19 cellular contexts compared by ENCODE assay signal in the genomic region with DNA sequence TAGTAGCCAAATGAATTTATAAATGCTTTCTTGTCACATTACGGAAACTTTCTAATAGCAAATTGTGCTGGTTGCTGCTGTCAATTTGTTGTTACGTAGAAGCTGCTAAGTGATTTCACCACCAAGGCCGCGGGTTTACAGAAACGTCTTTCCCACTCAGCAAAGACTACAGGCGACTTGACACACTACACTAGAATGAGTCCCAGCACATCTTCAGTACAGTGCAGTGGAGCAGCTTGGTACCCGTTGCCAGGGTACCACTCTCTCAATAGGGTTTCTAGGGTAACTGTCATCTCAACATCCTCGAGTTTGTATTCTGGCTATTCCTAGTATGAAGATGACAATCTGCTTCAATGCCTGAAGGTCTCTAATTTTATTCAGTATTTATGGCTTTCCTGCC. TPM values are rescaled to one million over a fixed set of nuclear protein-coding genes. Genes with fewer than 3 reads are reported as not detected.
DNase-seq lines count a peak whose midpoint lies in the region; ATAC-seq, FAIRE-seq and TF ChIP-seq lines count a peak whose summit lies in the region.
"Had no signal": no experiment of that assay in that cellular context is flagged by ENCODE, and none has a peak within 500 bp of the region (broad histone marks: within the 10 kb centered on the region; RNA-seq: fewer than 3 reads in every experiment).

No MANE protein-coding gene starts in this region.

- no peaks in the 10 kb centered on the region for H3K9me1 ChIP-seq in K562 (ENCODE audit: control insufficient read depth, insufficient read depth, low read length)

- TF ChIP-seq RAD21 in HepG2 (CRISPR knock-in tag; IDR thresholded peaks at IDR 0.05): no peak
- TF ChIP-seq RAD21 in K562 (CRISPR knock-in tag; conservative IDR thresholded peaks at IDR 0.05 in 1 of 2, IDR thresholded peaks at IDR 0.05 in 1 of 2): no peak

- POLR2A ChIA-PET in HepG2 (lab: Yijun Ruan, JAX): no interaction called here
- POLR2A ChIA-PET in K562 (lab: Yijun Ruan, JAX): interaction anchor here (0.8 kb wide), 1 partner anchor 124 kb away, joined by 3 read pairs; no protein-coding TSS in a partner anchor

- in situ Hi-C loops in HepG2 (cut with HindIII; ENCODE audit: extremely low pct_ligation_motif_present, low pct_unique_long_range_greater_than_20kb): no loop called here
- in situ Hi-C loops in K562 (cut with MboI): no loop called here

- H3K27me3 ChIP-seq in HepG2 (ENCODE audit: control insufficient read depth in 1 of 2, insufficient read depth in 2 of 2, low read length in 2 of 2) (peaks cover 0 to 8% of the 10 kb centered on the region in 2 experiments; a peak in 2 of 5 replicates), right lobe of liver (no peaks in the 10 kb centered on the region), K562 (ENCODE audit: control insufficient read depth in 2 of 2, insufficient read depth in 2 of 2, low read length in 2 of 2) (no peaks in the 10 kb centered on the region)

- BruUV-seq in HepG2 (replicated peaks; lab: Mats Ljungman, UMichigan) (no TSS peak), K562 (replicated peaks; lab: Mats Ljungman, UMichigan) (no TSS peak)

- H3K9me3 ChIP-seq in HepG2 (ENCODE audit: low read length): no peaks in the 10 kb centered on the region
- no peaks in the 10 kb centered on the region for H3K9me3 ChIP-seq in right lobe of liver
- no peaks in the 10 kb centered on the region for H3K9me3 ChIP-seq in K562 (replicated peaks; ENCODE audit: control insufficient read depth, insufficient read depth, low read depth, low read length)

- no peak overlapping the region for H3K9ac ChIP-seq in HepG2 (ENCODE audit: insufficient read depth, low read depth, low read length)
- H3K9ac ChIP-seq in K562 (ENCODE audit: insufficient read depth in 1 of 2, low read depth in 2 of 2, low read length in 2 of 2): no peak overlapping the region

- intact Hi-C loops in HepG2 (cut with micrococcal nuclease; ENCODE audit: unreplicated experiment) (no loop called here), right lobe of liver (cut with DNase I) (no loop called here), K562 (cut with micrococcal nuclease) (no loop called here)

- WGBS in HepG2 (ENCODE audit: low lambda C conversion rate): 41% methylated on average over 8 of the region's 8 CpGs
- 80% methylated on average over 8 of the region's 8 CpGs for WGBS in right lobe of liver (ENCODE audit: insufficient coverage, low coverage, low lambda C conversion rate, missing lambda C conversion rate)
- WGBS in K562 (ENCODE audit: insufficient coverage, low coverage, missing lambda C conversion rate): 30% methylated on average over 8 of the region's 8 CpGs

- TF ChIP-seq POLR2A in HepG2 (IDR thresholded peaks at IDR 0.05; ENCODE audit: insufficient read depth in 1 of 2, low read depth in 2 of 2, low read length in 2 of 2): no peak
- no peak for TF ChIP-seq POLR2A in right lobe of liver (IDR thresholded peaks at IDR 0.05)
- TF ChIP-seq POLR2A in K562 (conservative IDR thresholded peaks at IDR 0.05): no peak

- CTCF ChIA-PET in HepG2 (lab: Yijun Ruan, JAX; ENCODE audit: low intra/inter-chr PET ratio, low total read pairs) (no interaction called here), K562 (lab: Yijun Ruan, JAX; ENCODE audit: low intra/inter-chr PET ratio) (no interaction called here)

- H4K20me1 ChIP-seq in HepG2 (ENCODE audit: insufficient read depth, low read length): no peaks in the 10 kb centered on the region
- H4K20me1 ChIP-seq in K562 (replicated peaks; ENCODE audit: control insufficient read depth, insufficient read depth, low read length): no peaks in the 10 kb centered on the region

- H3K4me1 ChIP-seq in HepG2 (ENCODE audit: insufficient read depth, low read length) (no peaks in the 10 kb centered on the region), right lobe of liver (no peaks in the 10 kb centered on the region), K562 (replicated peaks in 1 of 2; ENCODE audit: control insufficient read depth in 2 of 2, insufficient read depth in 2 of 2, low read length in 2 of 2) (no peaks in the 10 kb centered on the region; a peak in 1 of 5 replicates)

- TF ChIP-seq EP300 in HepG2 (IDR thresholded peaks at IDR 0.05; ENCODE audit: low read depth in 2 of 2, low read length in 2 of 2) (no peak), HepG2 (CRISPR knock-in tag; IDR thresholded peaks at IDR 0.05; ENCODE audit: borderline replicate concordance) (no peak), K562 (IDR thresholded peaks at IDR 0.05; ENCODE audit: low read length) (no peak)

- H3K79me2 ChIP-seq in HepG2 (ENCODE audit: insufficient read depth, low read length) (no peaks in the 10 kb centered on the region), K562 (ENCODE audit: control insufficient read depth, insufficient read depth, low read length) (no peaks in the 10 kb centered on the region)

- H3K4me3 ChIP-seq in HepG2 (replicated peaks in 1 of 3; ENCODE audit: insufficient read depth in 1 of 3, low read depth in 2 of 3, low read length in 3 of 3) (no peak overlapping the region), right lobe of liver (no peak overlapping the region), K562 (no peak overlapping the region)

- H2AFZ ChIP-seq in HepG2 (ENCODE audit: low read length) (no peak overlapping the region), K562 (ENCODE audit: low read depth, low read length) (no peak overlapping the region)

- no peak for TF ChIP-seq CTCF in HepG2 (CRISPR knock-in tag; IDR thresholded peaks at IDR 0.05)
- no peak for TF ChIP-seq CTCF in right lobe of liver (IDR thresholded peaks at IDR 0.05)
- TF ChIP-seq CTCF in K562 (IDR thresholded peaks at IDR 0.05 in 2 of 3, conservative IDR thresholded peaks at IDR 0.05 in 1 of 3; ENCODE audit: insufficient read depth in 2 of 3, low read depth in 1 of 3, low read length in 3 of 3): no peak

- H3K27ac ChIP-seq in HepG2 (ENCODE audit: extremely low read length, insufficient read depth, low read length) (no peak overlapping the region), right lobe of liver (no peak overlapping the region), K562 (ENCODE audit: extremely low read depth, low read depth, low read length) (no peak overlapping the region)

- peak; percentile 57 for ATAC-seq in HepG2
- ATAC-seq in right lobe of liver: no peak
- peak; percentile 71 for ATAC-seq in K562
- no peak for ATAC-seq in HG02852 (IDR thresholded peaks at IDR 0.05; ENCODE audit: unreplicated experiment)

- no peaks in the 10 kb centered on the region for H3K36me3 ChIP-seq in HepG2 (replicated peaks in 1 of 2; ENCODE audit: control insufficient read depth in 1 of 2, insufficient read depth in 2 of 2, low read length in 2 of 2)
- no peaks in the 10 kb centered on the region for H3K36me3 ChIP-seq in right lobe of liver
- H3K36me3 ChIP-seq in K562 (ENCODE audit: control insufficient read depth, insufficient read depth, low read length): no peaks in the 10 kb centered on the region

- no peak for DNase-seq in HepG2 (ENCODE audit: low spot score)
- no peak for DNase-seq in right lobe of liver
- DNase-seq in K562 (ENCODE audit: extremely low read depth in 1 of 4, low spot score in 3 of 4): no peak
- peak; percentile 4 for DNase-seq in inferior parietal cortex (ENCODE audit: extremely low spot score)
- no peak for DNase-seq in effector CD8-positive, alpha-beta T cell (lab: John Stamatoyannopoulos, UW)
- DNase-seq in T-helper 1 cell: no peak
- DNase-seq: ACHN; C1 segment of cervical spinal cord; CD4-positive, alpha-beta memory T cell; DMS153; DMS79 treated with DMSO at 0.1 percent for 48 hours; EL; GOT3; H9 had no signal

- H3K4me2 ChIP-seq in HepG2 (ENCODE audit: low read depth, low read length) (no peak overlapping the region), K562 (ENCODE audit: insufficient read depth, low read length) (no peak overlapping the region)

- FAIRE-seq in HepG2 (lab: Jason Lieb, UNC) (no peak), K562 (lab: Jason Lieb, UNC) (no peak)
- FAIRE-seq: D721Med, G401.6, GM12891, HTR-8/SVneo had no signal

RNA-seq across cellular contexts. Expression of a gene that starts 22.7 kb away (rescaled TPM):
- total RNA-seq in HepG2 (2016; rRNA removed; fragmentation: Illumina TruSeq; extraction: Trizol) (2.4 and 3.7 TPM in 2 replicates), right lobe of liver (10 to 100 TPM in 4 of 6 experiments, 1 to 10 TPM in 2; 7.3 to 13.0 (median 10.3) TPM), K562 (2014; rRNA removed) (17.2 and 20.6 TPM in 2 replicates), K562 (2014; rRNA removed; fragmentation: Illumina TruSeq; extraction: Trizol) (9.3 and 10.2 TPM in 2 replicates), K562 (2015; rRNA removed; fragmentation: Illumina TruSeq; extraction: Trizol) (12.1 and 13.8 TPM in 2 replicates), K562 (2021) (23.1 and 24.2 TPM in 2 replicates)
- 0.71 and 1.2 TPM in 2 replicates for total RNA-seq in HepG2 (2016; cell fraction: cytosol; rRNA removed; fragmentation: Illumina TruSeq; extraction: Trizol; ENCODE audit: low read depth)
- total RNA-seq in HepG2 (2016; cell fraction: insoluble cytoplasmic fraction; rRNA removed; fragmentation: Illumina TruSeq; extraction: Trizol): 2.5 and 4.2 TPM in 2 replicates
- 2.2 and 2.8 TPM in 2 replicates for total RNA-seq in HepG2 (2016; cell fraction: membrane; rRNA removed; fragmentation: Illumina TruSeq; extraction: Trizol)
- 2.8 and 5.7 TPM in 2 replicates for total RNA-seq in HepG2 (2016; cell fraction: nucleus; rRNA removed; fragmentation: Illumina TruSeq; extraction: Trizol)
- polyA plus RNA-seq in HepG2 (2011; rRNA removed) (9.5 and 9.8 TPM in 2 replicates), K562 (2011; rRNA removed) (6.1 and 9.4 TPM in 2 replicates), K562 (2014; fragmentation: Illumina TruSeq; extraction: Trizol) (15.3 and 21.4 TPM in 2 replicates), K562 (2014; fragmentation: Nextera tagmentation; extraction: Ambion mirVana) (under 1 TPM; 0.92 to 0.98 TPM), K562 (2014; rRNA removed) (13.5 and 19.4 TPM in 2 replicates)
- polyA plus RNA-seq in HepG2 (2011; cell fraction: cytosol; rRNA removed): 8.8 and 10.7 TPM in 2 replicates
- 13.1 TPM in 2 replicates for polyA plus RNA-seq in HepG2 (2011; cell fraction: nucleus; rRNA removed)
- polyA plus RNA-seq in HepG2 (2012): 8.9 and 17.1 TPM in 2 replicates
- 1.00 and 1.1 TPM in 2 replicates for polyA plus RNA-seq in HepG2 (2016; cell fraction: cytosol; fragmentation: Illumina TruSeq; extraction: Trizol; ENCODE audit: low read depth)
- polyA plus RNA-seq in HepG2 (2016; cell fraction: insoluble cytoplasmic fraction; fragmentation: Illumina TruSeq; extraction: Trizol; ENCODE audit: low read depth): 4.4 and 5.2 TPM in 2 replicates
- 2.5 and 3.0 TPM in 2 replicates for polyA plus RNA-seq in HepG2 (2016; cell fraction: membrane; fragmentation: Illumina TruSeq; extraction: Trizol; ENCODE audit: low read depth)
- 9.7 and 10.1 TPM in 2 replicates for polyA plus RNA-seq in HepG2 (2016; cell fraction: nucleus; fragmentation: Illumina TruSeq; extraction: Trizol; ENCODE audit: insufficient read depth, low read depth)
- polyA minus RNA-seq in HepG2 (2011; rRNA and poly(A)+ RNA removed; ENCODE audit: low replicate concordance): 4.3 and 12.2 TPM in 2 replicates
- 6.2 and 7.4 TPM in 2 replicates for polyA minus RNA-seq in HepG2 (2011; cell fraction: cytosol; rRNA and poly(A)+ RNA removed)
- polyA minus RNA-seq in HepG2 (2011; cell fraction: nucleus; rRNA and poly(A)+ RNA removed): 13.1 and 17.1 TPM in 2 replicates
- total RNA-seq in K562 (2011; cell fraction: chromatin; rRNA removed; ENCODE audit: low replicate concordance): 37.6 and 49.9 TPM in 2 replicates
- 23.3 and 28.0 TPM in 2 replicates for total RNA-seq in K562 (2011; cell fraction: nucleolus; rRNA removed)
- total RNA-seq in K562 (2011; cell fraction: nucleoplasm; rRNA removed): 34.2 and 58.8 TPM in 2 replicates
- 5.7 and 25.9 TPM in 2 replicates for polyA plus RNA-seq in K562 (2011; cell fraction: cytosol; rRNA removed)
- polyA plus RNA-seq in K562 (2011; cell fraction: nucleus; rRNA removed): 9.8 and 25.2 TPM in 2 replicates
- 15.2 and 17.9 TPM in 2 replicates for polyA plus RNA-seq in K562 (2012)
- polyA minus RNA-seq in K562 (2011; rRNA and poly(A)+ RNA removed): 4.9 and 9.7 TPM in 2 replicates
- 5.5 and 9.4 TPM in 2 replicates for polyA minus RNA-seq in K562 (2011; cell fraction: cytosol; rRNA and poly(A)+ RNA removed)
- polyA minus RNA-seq in K562 (2011; cell fraction: nucleus; rRNA and poly(A)+ RNA removed): 9.3 and 15.9 TPM in 2 replicates

RNA-seq across cellular contexts. Expression of a gene that starts 35.0 kb away (rescaled TPM):
- total RNA-seq in HepG2 (2016; rRNA removed; fragmentation: Illumina TruSeq; extraction: Trizol) (6.4 and 11.1 TPM in 2 replicates), right lobe of liver (1 to 10 TPM; 4.4 to 8.8 (median 7.3) TPM), K562 (2014; rRNA removed) (10.1 and 16.3 TPM in 2 replicates), K562 (2014; rRNA removed; fragmentation: Illumina TruSeq; extraction: Trizol) (14.2 and 15.4 TPM in 2 replicates), K562 (2015; rRNA removed; fragmentation: Illumina TruSeq; extraction: Trizol) (9.0 and 9.5 TPM in 2 replicates), K562 (2021) (17.0 and 18.2 TPM in 2 replicates)
- 0.91 and 1.3 TPM in 2 replicates for total RNA-seq in HepG2 (2016; cell fraction: cytosol; rRNA removed; fragmentation: Illumina TruSeq; extraction: Trizol; ENCODE audit: low read depth)
- 5.9 and 10.4 TPM in 2 replicates for total RNA-seq in HepG2 (2016; cell fraction: insoluble cytoplasmic fraction; rRNA removed; fragmentation: Illumina TruSeq; extraction: Trizol)
- 3.0 and 3.2 TPM in 2 replicates for total RNA-seq in HepG2 (2016; cell fraction: membrane; rRNA removed; fragmentation: Illumina TruSeq; extraction: Trizol)
- total RNA-seq in HepG2 (2016; cell fraction: nucleus; rRNA removed; fragmentation: Illumina TruSeq; extraction: Trizol): 14.8 and 18.0 TPM in 2 replicates
- polyA plus RNA-seq in HepG2 (2011; rRNA removed) (5.6 and 5.7 TPM in 2 replicates), K562 (2011; rRNA removed) (13.1 and 16.5 TPM in 2 replicates), K562 (2014; fragmentation: Illumina TruSeq; extraction: Trizol) (10.7 and 11.4 TPM in 2 replicates), K562 (2014; fragmentation: Nextera tagmentation; extraction: Ambion mirVana) (10 to 100 TPM; 24.3 to 35.3 TPM), K562 (2014; rRNA removed) (20.9 and 23.8 TPM in 2 replicates)
- polyA plus RNA-seq in HepG2 (2011; cell fraction: cytosol; rRNA removed): 2.8 and 4.4 TPM in 2 replicates
- 5.2 and 5.7 TPM in 2 replicates for polyA plus RNA-seq in HepG2 (2011; cell fraction: nucleus; rRNA removed)
- 8.0 and 9.3 TPM in 2 replicates for polyA plus RNA-seq in HepG2 (2012)
- polyA plus RNA-seq in HepG2 (2016; cell fraction: cytosol; fragmentation: Illumina TruSeq; extraction: Trizol; ENCODE audit: low read depth): 1.8 TPM in 2 replicates
- polyA plus RNA-seq in HepG2 (2016; cell fraction: insoluble cytoplasmic fraction; fragmentation: Illumina TruSeq; extraction: Trizol; ENCODE audit: low read depth): 5.5 and 5.8 TPM in 2 replicates
- 2.5 and 2.6 TPM in 2 replicates for polyA plus RNA-seq in HepG2 (2016; cell fraction: membrane; fragmentation: Illumina TruSeq; extraction: Trizol; ENCODE audit: low read depth)
- polyA plus RNA-seq in HepG2 (2016; cell fraction: nucleus; fragmentation: Illumina TruSeq; extraction: Trizol; ENCODE audit: insufficient read depth, low read depth): 12.7 and 12.8 TPM in 2 replicates
- 2.1 and 2.2 TPM in 2 replicates for polyA minus RNA-seq in HepG2 (2011; rRNA and poly(A)+ RNA removed; ENCODE audit: low replicate concordance)
- 1.1 TPM in 2 replicates for polyA minus RNA-seq in HepG2 (2011; cell fraction: cytosol; rRNA and poly(A)+ RNA removed)
- 21.8 and 23.6 TPM in 2 replicates for polyA minus RNA-seq in HepG2 (2011; cell fraction: nucleus; rRNA and poly(A)+ RNA removed)
- total RNA-seq in K562 (2011; cell fraction: chromatin; rRNA removed; ENCODE audit: low replicate concordance): 22.9 and 46.7 TPM in 2 replicates
- total RNA-seq in K562 (2011; cell fraction: nucleolus; rRNA removed): 19.5 and 19.6 TPM in 2 replicates
- total RNA-seq in K562 (2011; cell fraction: nucleoplasm; rRNA removed): 38.3 and 79.8 TPM in 2 replicates
- polyA plus RNA-seq in K562 (2011; cell fraction: cytosol; rRNA removed): 3.9 and 6.4 TPM in 2 replicates
- polyA plus RNA-seq in K562 (2011; cell fraction: nucleus; rRNA removed): 5.9 and 7.9 TPM in 2 replicates
- polyA plus RNA-seq in K562 (2012): 10.4 and 13.3 TPM in 2 replicates
- polyA minus RNA-seq in K562 (2011; rRNA and poly(A)+ RNA removed): 6.4 and 7.7 TPM in 2 replicates
- polyA minus RNA-seq in K562 (2011; cell fraction: cytosol; rRNA and poly(A)+ RNA removed): 1.6 and 2.5 TPM in 2 replicates
- 7.5 and 10.7 TPM in 2 replicates for polyA minus RNA-seq in K562 (2011; cell fraction: nucleus; rRNA and poly(A)+ RNA removed)

Comparison
In these comparisons a context has a peak if more than half of its experiments do, and no peak if none do; other contexts are left out.
1. ATAC-seq: peak in HepG2 (single experiment) and K562 (single experiment); none in right lobe of liver (0 of 4) and HG02852 (single experiment).